In the genomic region with DNA sequence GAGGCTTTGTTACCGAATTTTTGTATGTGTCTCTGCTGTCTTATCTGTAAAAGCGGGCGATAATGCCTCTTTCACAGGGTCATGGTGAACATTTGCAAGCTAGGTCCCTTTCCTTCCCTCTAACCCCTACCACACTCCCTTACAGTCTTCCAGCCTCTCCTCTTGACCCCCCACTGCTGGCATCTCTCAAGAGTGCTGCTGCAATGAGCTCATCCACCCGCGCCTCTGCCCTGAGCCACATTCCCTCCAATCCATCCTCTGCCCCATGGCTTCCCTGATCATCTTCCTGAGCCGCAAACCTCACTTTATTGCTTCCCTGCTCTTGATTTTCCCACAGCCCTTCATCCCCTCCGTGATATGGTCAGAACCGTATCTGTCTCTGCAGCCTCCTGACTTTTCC, we compare ENCODE assay signal across 18 cellular contexts.
DNase-seq lines count a peak whose midpoint lies in the region; ATAC-seq and TF ChIP-seq lines count a peak whose summit lies in the region.
"Had no signal": no experiment of that assay in that cellular context is flagged by ENCODE, and none has a peak within 500 bp of the region (broad histone marks: within the 10 kb centered on the region; RNA-seq: fewer than 3 reads in every experiment).

No MANE protein-coding gene starts in this region.

- WGBS in esophagus squamous epithelium, 2 donors, result 85 to 93% methylated on average over 8 of the region's 8 CpGs

- H3K27ac ChIP-seq in breast epithelium (no peak overlapping the region), esophagus squamous epithelium (no peak overlapping the region)
- H3K27ac ChIP-seq: HL-60 had no signal

- H3K9me3 ChIP-seq in breast epithelium (no peaks in the 10 kb centered on the region), esophagus squamous epithelium (no peaks in the 10 kb centered on the region)
- H3K9me3 ChIP-seq: BE2C had no signal

- BruUV-seq in MCF 10A (replicated peaks; lab: Mats Ljungman, UMichigan), result no TSS peak

- H3K27ac Mint-ChIP-seq in MCF 10A (ENCODE audit: low read depth, unreplicated experiment), result peak overlapping the region; percentile 21
- no peak overlapping the region for H3K27ac Mint-ChIP-seq in WTC11

- TF ChIP-seq POLR2A in breast epithelium (IDR thresholded peaks at IDR 0.05), result no peak
- TF ChIP-seq POLR2A in esophagus squamous epithelium (IDR thresholded peaks at IDR 0.05), result no peak

- no peaks in the 10 kb centered on the region for H3K27me3 ChIP-seq in breast epithelium
- no peaks in the 10 kb centered on the region for H3K27me3 ChIP-seq in esophagus squamous epithelium
- H3K27me3 ChIP-seq: BE2C had no signal

- no peaks in the 10 kb centered on the region for H3K9me3 Mint-ChIP-seq in MCF 10A (ENCODE audit: unreplicated experiment)
- H3K9me3 Mint-ChIP-seq in WTC11, result no peaks in the 10 kb centered on the region

- H3K36me3 Mint-ChIP-seq in MCF 10A (ENCODE audit: insufficient read depth, unreplicated experiment), result no peaks in the 10 kb centered on the region
- H3K36me3 Mint-ChIP-seq in WTC11, result no peaks in the 10 kb centered on the region

- H3K36me3 ChIP-seq in breast epithelium (no peaks in the 10 kb centered on the region), esophagus squamous epithelium (no peaks in the 10 kb centered on the region)
- H3K36me3 ChIP-seq: BE2C had no signal

- no peaks in the 10 kb centered on the region for H3K27me3 Mint-ChIP-seq in MCF 10A (ENCODE audit: insufficient read depth, unreplicated experiment)
- no peaks in the 10 kb centered on the region for H3K27me3 Mint-ChIP-seq in WTC11 (ENCODE audit: low read depth)

- DNase-seq in MCF 10A (ENCODE audit: unreplicated experiment), result no peak
- DNase-seq in breast epithelium (ENCODE audit: low spot score in 2 of 2), result no peak
- DNase-seq in WTC11 (ENCODE audit: low spot score), result no peak
- peak; percentile 25 for DNase-seq in posterior vena cava (ENCODE audit: low spot score)
- no peak for DNase-seq in esophagus squamous epithelium (lab: John Stamatoyannopoulos, UW)
- DNase-seq in NCI-H69 (lab: John Stamatoyannopoulos, UW), result no peak
- DNase-seq: BE2C, COR-L47, DMS79 treated with DMSO at 0.1 percent for 48 hours, H7, NCI-H1092, NCI-H1436, NCI-H187 treated with DMSO at 0.1 percent for 48 hours, NCI-H2107 had no signal

- CTCF ChIA-PET in MCF 10A (lab: Yijun Ruan, JAX), result interaction anchor here (0.5 to 0.7 kb wide), 2 partner anchors 18 to 78 kb away, joined by 3 to 4 read pairs; no protein-coding TSS in a partner anchor
- CTCF ChIA-PET in WTC11 (lab: Charles Lee), result no interaction called here

- H3K4me3 ChIP-seq in breast epithelium (no peak overlapping the region), esophagus squamous epithelium (no peak overlapping the region)
- H3K4me3 ChIP-seq: K562 had no signal

- H3K4me1 Mint-ChIP-seq in MCF 10A (ENCODE audit: insufficient read depth, unreplicated experiment) (peaks cover 6% of the 10 kb centered on the region), WTC11 (no peaks in the 10 kb centered on the region)

- H3K4me1 ChIP-seq in breast epithelium, result no peaks in the 10 kb centered on the region
- H3K4me1 ChIP-seq in esophagus squamous epithelium, result peaks cover 10 to 17% (median 10%) of the 10 kb centered on the region in 3 donors
- H3K4me1 ChIP-seq: BE2C had no signal

- POLR2A ChIA-PET in MCF 10A (lab: Yijun Ruan, JAX) (interaction anchor here (1.7 kb wide), 1 partner anchor 25 kb away, joined by 6 read pairs; no protein-coding TSS in a partner anchor), WTC11 (lab: Charles Lee) (interaction anchor here (0.6 kb wide), 1 partner anchor 20 kb away, joined by 3 read pairs; no protein-coding TSS in a partner anchor)

- ATAC-seq in WTC11, result 0 out of 2 replicates have a peak, but pooled peaks have one; percentile 22
- ATAC-seq in GM21367 (IDR thresholded peaks at IDR 0.05; ENCODE audit: unreplicated experiment), result no peak
- ATAC-seq: HepG2, K562 had no signal

- intact Hi-C loops in MCF 10A (cut with micrococcal nuclease), result no loop called here
- intact Hi-C loops in breast epithelium (cut with DNase I; ENCODE audit: low total_unique reads), result no loop called here
- intact Hi-C loops in posterior vena cava (cut with DNase I), result no loop called here
- intact Hi-C loops in esophagus squamous epithelium (cut with DNase I), result no loop called here

- no peak overlapping the region for H3K4me3 Mint-ChIP-seq in MCF 10A (ENCODE audit: unreplicated experiment)
- no peak overlapping the region for H3K4me3 Mint-ChIP-seq in WTC11

- TF ChIP-seq CTCF in MCF 10A (IDR thresholded peaks at IDR 0.05; ENCODE audit: unreplicated experiment) (no peak), breast epithelium (IDR thresholded peaks at IDR 0.05) (no peak), WTC11 (IDR thresholded peaks at IDR 0.05) (no peak), esophagus squamous epithelium (IDR thresholded peaks at IDR 0.05) (no peak)

TF ChIP-seq in WTC11, 78 proteins besides CTCF, POLR2A, EP300 and RAD21:
- no peak for TF ChIP-seq MYBL2 (CRISPR knock-in tag; IDR thresholded peaks at IDR 0.05)
- no peak for TF ChIP-seq GTF2I (CRISPR knock-in tag; conservative IDR thresholded peaks at IDR 0.05)
- TF ChIP-seq, protein P1, sequence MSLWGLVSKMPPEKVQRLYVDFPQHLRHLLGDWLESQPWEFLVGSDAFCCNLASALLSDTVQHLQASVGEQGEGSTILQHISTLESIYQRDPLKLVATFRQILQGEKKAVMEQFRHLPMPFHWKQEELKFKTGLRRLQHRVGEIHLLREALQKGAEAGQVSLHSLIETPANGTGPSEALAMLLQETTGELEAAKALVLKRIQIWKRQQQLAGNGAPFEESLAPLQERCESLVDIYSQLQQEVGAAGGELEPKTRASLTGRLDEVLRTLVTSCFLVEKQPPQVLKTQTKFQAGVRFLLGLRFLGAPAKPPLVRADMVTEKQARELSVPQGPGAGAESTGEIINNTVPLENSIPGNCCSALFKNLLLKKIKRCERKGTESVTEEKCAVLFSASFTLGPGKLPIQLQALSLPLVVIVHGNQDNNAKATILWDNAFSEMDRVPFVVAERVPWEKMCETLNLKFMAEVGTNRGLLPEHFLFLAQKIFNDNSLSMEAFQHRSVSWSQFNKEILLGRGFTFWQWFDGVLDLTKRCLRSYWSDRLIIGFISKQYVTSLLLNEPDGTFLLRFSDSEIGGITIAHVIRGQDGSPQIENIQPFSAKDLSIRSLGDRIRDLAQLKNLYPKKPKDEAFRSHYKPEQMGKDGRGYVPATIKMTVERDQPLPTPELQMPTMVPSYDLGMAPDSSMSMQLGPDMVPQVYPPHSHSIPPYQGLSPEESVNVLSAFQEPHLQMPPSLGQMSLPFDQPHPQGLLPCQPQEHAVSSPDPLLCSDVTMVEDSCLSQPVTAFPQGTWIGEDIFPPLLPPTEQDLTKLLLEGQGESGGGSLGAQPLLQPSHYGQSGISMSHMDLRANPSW (CRISPR knock-in tag; conservative IDR thresholded peaks at IDR 0.05; ENCODE audit: low read depth), result no peak
- TF ChIP-seq, protein P2, sequence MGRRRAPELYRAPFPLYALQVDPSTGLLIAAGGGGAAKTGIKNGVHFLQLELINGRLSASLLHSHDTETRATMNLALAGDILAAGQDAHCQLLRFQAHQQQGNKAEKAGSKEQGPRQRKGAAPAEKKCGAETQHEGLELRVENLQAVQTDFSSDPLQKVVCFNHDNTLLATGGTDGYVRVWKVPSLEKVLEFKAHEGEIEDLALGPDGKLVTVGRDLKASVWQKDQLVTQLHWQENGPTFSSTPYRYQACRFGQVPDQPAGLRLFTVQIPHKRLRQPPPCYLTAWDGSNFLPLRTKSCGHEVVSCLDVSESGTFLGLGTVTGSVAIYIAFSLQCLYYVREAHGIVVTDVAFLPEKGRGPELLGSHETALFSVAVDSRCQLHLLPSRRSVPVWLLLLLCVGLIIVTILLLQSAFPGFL (CRISPR knock-in tag; IDR thresholded peaks at IDR 0.05; ENCODE audit: borderline replicate concordance), result no peak
- no peak for TF ChIP-seq ZNF232 (CRISPR knock-in tag; IDR thresholded peaks at IDR 0.05)
- no peak for TF ChIP-seq ZNF317 (CRISPR knock-in tag; IDR thresholded peaks at IDR 0.05; ENCODE audit: borderline replicate concordance, low read depth)
- TF ChIP-seq, protein P3, sequence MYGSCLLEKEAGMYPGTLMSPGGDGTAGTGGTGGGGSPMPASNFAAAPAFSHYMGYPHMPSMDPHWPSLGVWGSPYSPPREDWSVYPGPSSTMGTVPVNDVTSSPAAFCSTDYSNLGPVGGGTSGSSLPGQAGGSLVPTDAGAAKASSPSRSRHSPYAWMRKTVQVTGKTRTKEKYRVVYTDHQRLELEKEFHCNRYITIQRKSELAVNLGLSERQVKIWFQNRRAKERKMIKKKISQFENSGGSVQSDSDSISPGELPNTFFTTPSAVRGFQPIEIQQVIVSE (CRISPR knock-in tag; IDR thresholded peaks at IDR 0.05; ENCODE audit: borderline replicate concordance), result no peak
- no peak for TF ChIP-seq ZNF121 (CRISPR knock-in tag; IDR thresholded peaks at IDR 0.05)
- no peak for TF ChIP-seq FOXJ3 (CRISPR knock-in tag; IDR thresholded peaks at IDR 0.05; ENCODE audit: borderline replicate concordance)
- TF ChIP-seq TP53 (CRISPR knock-in tag; IDR thresholded peaks at IDR 0.05), result no peak
- TF ChIP-seq PRRX2 (CRISPR knock-in tag; IDR thresholded peaks at IDR 0.05), result no peak
- TF ChIP-seq, protein P4, sequence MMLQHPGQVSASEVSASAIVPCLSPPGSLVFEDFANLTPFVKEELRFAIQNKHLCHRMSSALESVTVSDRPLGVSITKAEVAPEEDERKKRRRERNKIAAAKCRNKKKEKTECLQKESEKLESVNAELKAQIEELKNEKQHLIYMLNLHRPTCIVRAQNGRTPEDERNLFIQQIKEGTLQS (CRISPR knock-in tag; conservative IDR thresholded peaks at IDR 0.05), result no peak
- no peak for TF ChIP-seq CREM (CRISPR knock-in tag; IDR thresholded peaks at IDR 0.05)
